10 cellular contexts compared by ENCODE assay signal in the genomic region with DNA sequence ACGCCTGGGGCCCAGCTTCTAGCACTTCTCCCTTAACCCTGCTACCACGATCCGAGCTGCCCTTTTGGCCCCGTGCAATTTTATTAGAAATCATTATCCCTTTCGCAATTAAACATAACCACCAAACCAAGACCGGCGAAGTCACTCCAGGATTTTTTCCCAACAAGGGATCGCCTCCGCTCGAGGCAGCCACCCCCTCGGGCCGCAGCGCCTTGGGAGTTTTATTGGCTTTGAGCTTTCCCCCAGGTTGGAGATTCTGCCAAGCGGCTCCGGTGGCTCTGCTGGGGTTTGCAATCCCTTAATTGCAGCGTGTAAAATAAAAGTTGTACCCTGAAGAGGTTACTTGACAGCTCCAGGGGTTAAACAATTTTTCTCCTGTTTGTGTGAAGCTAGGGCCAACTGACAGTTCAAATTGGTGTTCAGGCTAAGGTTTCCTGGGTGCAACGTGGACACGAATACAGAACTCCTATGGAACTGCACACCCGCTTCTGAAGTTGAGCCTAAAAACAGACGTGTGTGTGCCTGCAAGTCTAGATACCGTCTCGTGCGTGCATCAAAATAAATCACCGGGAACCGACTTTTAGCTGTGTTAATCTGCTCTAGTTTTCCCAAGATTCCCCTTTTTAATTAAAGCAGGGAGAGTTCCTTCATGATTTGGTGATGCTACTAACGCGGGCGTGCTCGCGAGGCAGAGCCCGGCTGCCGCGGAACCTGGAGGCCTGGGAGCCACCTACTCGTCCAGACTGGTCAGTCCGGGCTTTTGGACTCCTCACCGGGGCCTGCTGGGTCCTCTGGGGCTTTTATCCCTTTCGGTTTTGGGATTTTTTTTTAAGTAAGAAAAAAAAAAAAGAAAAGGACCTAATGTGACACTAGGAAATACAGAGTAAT. TPM values are rescaled to one million over a fixed set of nuclear protein-coding genes. Genes with fewer than 3 reads are reported as not detected.
DNase-seq lines count a peak whose midpoint lies in the region; ATAC-seq and TF ChIP-seq lines count a peak whose summit lies in the region.
"Had no signal": no experiment of that assay in that cellular context is flagged by ENCODE, and none has a peak within 500 bp of the region (broad histone marks: within the 10 kb centered on the region; RNA-seq: fewer than 3 reads in every experiment).

No MANE protein-coding gene starts in this region.

- H3K27ac Mint-ChIP-seq in memory B cell: peak overlapping the region; percentile 41

- no peak for TF ChIP-seq POLR2A in breast epithelium (IDR thresholded peaks at IDR 0.05)

- H3K27me3 ChIP-seq in A673 (replicated peaks; ENCODE audit: insufficient read depth, low read depth, low read length, poor library complexity) (no peaks in the 10 kb centered on the region), H7 (ENCODE audit: control insufficient read depth, insufficient read depth, low read length) (peaks cover 98% of the 10 kb centered on the region), breast epithelium (peaks cover 5 to 50% of the 10 kb centered on the region in 2 donors), tibial artery (peaks cover 7 to 97% of the 10 kb centered on the region in 2 donors)

- peaks cover 12% of the 10 kb centered on the region for H3K4me1 ChIP-seq in A673 (ENCODE audit: insufficient read depth, low read length, poor library complexity, severe bottlenecking)
- H3K4me1 ChIP-seq in breast epithelium: peaks cover 0 to 8% of the 10 kb centered on the region in 2 donors
- peaks cover 9 to 47% (median 42%) of the 10 kb centered on the region in 4 donors for H3K4me1 ChIP-seq in tibial artery

- H3K4me3 ChIP-seq in A673 (ENCODE audit: low read depth, low read length, poor library complexity, severe bottlenecking) (peak overlapping the region; percentile 75), H7 (ENCODE audit: insufficient read depth, low read depth, low read length) (peak overlapping the region; percentile 10; the same call in 1 of the 2 replicates), breast epithelium (peak overlapping the region in 2 of 3 donors; percentile 59 to 95), tibial artery (no peak overlapping the region)

- no peak overlapping the region for H3K27ac ChIP-seq in A673 (ENCODE audit: low read depth, low read length, poor library complexity, severe bottlenecking)
- peak overlapping the region; percentile 97 to 98 for H3K27ac ChIP-seq in breast epithelium
- no peak overlapping the region for H3K27ac ChIP-seq in tibial artery
- H3K27ac ChIP-seq: lower lobe of right lung had no signal

- DNase-seq in A673 (ENCODE audit: low spot score) (no peak), H7 (peak; percentile 52), breast epithelium (ENCODE audit: low spot score in 2 of 2) (no peak), memory B cell (ENCODE audit: low spot score in 2 of 2) (no peak), head of caudate nucleus (no peak), amniotic stem cell (lab: John Stamatoyannopoulos, UW) (no peak), tibial artery (no peak)
- DNase-seq in NK-92 treated with Interleukin-12 subunit alpha and Interleukin-12 subunit beta, amount 100 ng/mL, for 24 hours (lab: John Stamatoyannopoulos, UW): no peak
- DNase-seq: lower lobe of right lung, NCI-H2029 had no signal

- TF ChIP-seq CTCF in A673 (conservative IDR thresholded peaks at IDR 0.05; ENCODE audit: low read depth, low read length) (no peak), breast epithelium (IDR thresholded peaks at IDR 0.05) (no peak), tibial artery (IDR thresholded peaks at IDR 0.05) (no peak)

- H3K36me3 ChIP-seq in A673 (ENCODE audit: insufficient read depth, low read length, poor library complexity, severe bottlenecking): no peaks in the 10 kb centered on the region
- no peaks in the 10 kb centered on the region for H3K36me3 ChIP-seq in H7 (replicated peaks; ENCODE audit: control insufficient read depth, insufficient read depth, low read length)
- no peaks in the 10 kb centered on the region for H3K36me3 ChIP-seq in breast epithelium
- no peaks in the 10 kb centered on the region for H3K36me3 ChIP-seq in tibial artery
- H3K36me3 ChIP-seq: lower lobe of right lung had no signal

- no peak for ATAC-seq in memory B cell (ENCODE audit: low read depth)
- ATAC-seq: lower lobe of right lung had no signal

- H3K9me3 Mint-ChIP-seq in memory B cell: peaks cover 5% of the 10 kb centered on the region

- peaks cover 36% of the 10 kb centered on the region for H3K27me3 Mint-ChIP-seq in memory B cell

- H3K36me3 Mint-ChIP-seq in memory B cell: peaks cover 8% of the 10 kb centered on the region

- CTCF ChIA-PET in A673 (lab: Charles Lee): interaction anchor here (0.6 to 1.8 kb wide), 6 partner anchors 11 to 1911 kb away, joined by 3 to 7 read pairs (median 4); no protein-coding TSS in a partner anchor

- BruUV-seq in A673 (replicated peaks; lab: Mats Ljungman, UMichigan): no TSS peak

- H3K9me3 ChIP-seq in A673 (ENCODE audit: low read depth, low read length, poor library complexity, severe bottlenecking) (no peaks in the 10 kb centered on the region), breast epithelium (no peaks in the 10 kb centered on the region), tibial artery (no peaks in the 10 kb centered on the region)
- H3K9me3 ChIP-seq: lower lobe of right lung had no signal

- peaks cover 17% of the 10 kb centered on the region for H3K4me1 Mint-ChIP-seq in memory B cell

- POLR2A ChIA-PET in A673 (lab: Charles Lee; ENCODE audit: low non-redundant PET): no interaction called here

- intact Hi-C loops in A673 (cut with micrococcal nuclease; ENCODE audit: unreplicated experiment): loop anchor here (2.0 kb wide), 1 partner anchor 385 kb away; no protein-coding TSS in a partner anchor
- intact Hi-C loops in breast epithelium (cut with DNase I; ENCODE audit: low total_unique reads): no loop called here
- intact Hi-C loops in head of caudate nucleus (cut with DNase I): no loop called here
- intact Hi-C loops in tibial artery (cut with DNase I; ENCODE audit: low total_unique reads): no loop called here

- H3K4me3 Mint-ChIP-seq in memory B cell: no peak overlapping the region

RNA-seq across cellular contexts. Expression of a gene that starts 1.0 kb away (rescaled TPM):
- total RNA-seq in A673 (2021) (19.1 and 19.3 TPM in 2 replicates), breast epithelium (10 to 100 TPM in 2 of 3 donors, not detected in 1; 25.2 to 46.0 TPM)
- total RNA-seq in H7 (2014; rRNA removed; shearing (Covaris generic)): not detected in 2 replicates

Comparison
In these comparisons a context has a peak if more than half of its experiments do, and no peak if none do; other contexts are left out.
1. H3K27ac ChIP-seq: peak in breast epithelium (2 of 2); none in A673 (single experiment) and tibial artery (0 of 2).
2. H3K4me3 ChIP-seq: peak in A673 (single experiment), H7 (single experiment) and breast epithelium (2 of 3); none in tibial artery (0 of 2).